In the genomic region with DNA sequence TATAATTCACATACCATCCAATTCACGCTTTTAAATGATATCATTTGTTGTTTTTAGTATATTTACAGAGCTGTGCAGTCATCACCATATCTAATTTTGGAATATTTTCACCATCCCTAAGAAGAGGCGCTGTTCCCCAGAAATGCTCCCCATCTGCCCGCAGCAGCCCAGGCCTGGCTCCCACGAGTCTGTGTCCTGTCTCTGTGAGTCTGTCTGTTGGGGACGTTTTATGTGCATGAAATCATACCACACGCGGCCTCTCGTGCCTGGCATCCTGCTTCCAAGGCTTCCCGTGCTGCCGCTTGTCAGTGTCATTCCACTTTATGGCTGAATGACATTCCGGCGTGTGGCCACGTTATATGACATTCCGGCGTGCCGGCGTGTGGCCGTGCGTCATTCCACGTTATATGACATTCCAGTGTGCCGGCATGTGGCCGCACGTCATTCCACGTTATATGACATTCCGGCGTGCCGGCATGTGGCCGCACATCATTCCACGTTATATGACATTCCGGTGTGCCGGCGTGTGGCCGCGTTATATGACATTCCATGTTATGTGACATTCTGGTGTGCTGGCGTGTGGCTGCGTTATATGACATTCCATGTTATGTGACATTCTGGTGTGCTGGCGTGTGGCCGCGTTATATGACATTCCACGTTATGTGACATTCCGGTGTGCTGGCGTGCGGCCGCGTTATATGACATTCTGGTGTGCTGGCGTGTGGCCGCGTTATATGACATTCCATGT, we compare ENCODE assay signal across 1 cellular context.
TF ChIP-seq lines count a peak whose summit lies in the region.

No MANE protein-coding gene starts in this region.

TF ChIP-seq in HepG2, 621 proteins besides CTCF, POLR2A, EP300 and RAD21 (continued from another document):
- TF ChIP-seq, protein P1, sequence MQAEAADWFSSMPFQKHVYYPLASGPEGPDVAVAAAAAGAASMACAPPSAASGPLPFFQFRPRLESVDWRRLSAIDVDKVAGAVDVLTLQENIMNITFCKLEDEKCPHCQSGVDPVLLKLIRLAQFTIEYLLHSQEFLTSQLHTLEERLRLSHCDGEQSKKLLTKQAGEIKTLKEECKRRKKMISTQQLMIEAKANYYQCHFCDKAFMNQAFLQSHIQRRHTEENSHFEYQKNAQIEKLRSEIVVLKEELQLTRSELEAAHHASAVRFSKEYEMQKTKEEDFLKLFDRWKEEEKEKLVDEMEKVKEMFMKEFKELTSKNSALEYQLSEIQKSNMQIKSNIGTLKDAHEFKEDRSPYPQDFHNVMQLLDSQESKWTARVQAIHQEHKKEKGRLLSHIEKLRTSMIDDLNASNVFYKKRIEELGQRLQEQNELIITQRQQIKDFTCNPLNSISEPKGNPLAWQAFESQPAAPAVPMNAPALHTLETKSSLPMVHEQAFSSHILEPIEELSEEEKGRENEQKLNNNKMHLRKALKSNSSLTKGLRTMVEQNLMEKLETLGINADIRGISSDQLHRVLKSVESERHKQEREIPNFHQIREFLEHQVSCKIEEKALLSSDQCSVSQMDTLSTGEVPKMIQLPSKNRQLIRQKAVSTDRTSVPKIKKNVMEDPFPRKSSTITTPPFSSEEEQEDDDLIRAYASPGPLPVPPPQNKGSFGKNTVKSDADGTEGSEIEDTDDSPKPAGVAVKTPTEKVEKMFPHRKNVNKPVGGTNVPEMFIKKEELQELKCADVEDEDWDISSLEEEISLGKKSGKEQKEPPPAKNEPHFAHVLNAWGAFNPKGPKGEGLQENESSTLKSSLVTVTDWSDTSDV (CRISPR knock-in tag; IDR thresholded peaks at IDR 0.05): 0 out of 2 replicates have a peak, but pooled peaks have one; percentile 53
